20 cellular contexts compared by ENCODE assay signal in the genomic region with DNA sequence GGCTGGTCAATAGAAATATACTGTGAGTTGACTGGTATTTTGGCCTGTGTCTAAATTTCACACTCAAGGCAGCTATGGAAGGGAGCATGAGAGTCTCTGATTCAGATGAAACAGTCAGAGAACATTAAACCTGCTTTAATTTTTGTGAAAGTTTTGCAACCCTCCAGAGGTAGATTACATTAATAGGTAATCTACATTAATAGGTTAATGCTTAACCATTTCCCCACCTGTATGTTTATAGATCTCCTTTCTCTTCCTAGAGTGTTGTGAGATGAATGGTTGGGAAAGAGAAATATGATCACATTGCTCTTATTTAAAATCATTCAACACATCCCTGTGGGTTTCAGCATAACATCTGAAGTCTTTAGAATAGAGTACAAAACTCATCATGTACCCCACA.
"Had no signal": no experiment of that assay in that cellular context is flagged by ENCODE, and none has a peak within 500 bp of the region (broad histone marks: within the 10 kb centered on the region; RNA-seq: fewer than 3 reads in every experiment).

No MANE protein-coding gene starts in this region.

- H3K27me3 ChIP-seq: adrenal gland had no signal

- FAIRE-seq: bronchial epithelial cell had no signal

- H3K9me3 Mint-ChIP-seq: activated CD8-positive, alpha-beta T cell treated with anti-CD3 and anti-CD28 coated beads for 36 hours; central memory CD8-positive, alpha-beta T cell; T-helper 1 cell treated with Interleukin-12 subunit alpha and Interleukin-12 subunit beta and Interleukin-4 antibody, amounts not matched to agents 30 μg/mL and 1 μg/mL, for 36 hours had no signal

- H3K27me3 Mint-ChIP-seq: activated CD8-positive, alpha-beta T cell treated with anti-CD3 and anti-CD28 coated beads for 36 hours; activated naive CD8-positive, alpha-beta T cell treated with anti-CD3 and anti-CD28 coated beads, Interleukin-2, amount 10 ng/mL, durations not matched to agents 7 days and 5 days; central memory CD8-positive, alpha-beta T cell had no signal

- H3K9me3 ChIP-seq: adrenal gland had no signal

- H3K27ac Mint-ChIP-seq: activated CD8-positive, alpha-beta T cell treated with anti-CD3 and anti-CD28 coated beads for 36 hours; activated naive CD8-positive, alpha-beta T cell treated with anti-CD3 and anti-CD28 coated beads, Interleukin-2, amount 10 ng/mL, durations not matched to agents 7 days and 5 days; T-helper 1 cell treated with Interleukin-12 subunit alpha and Interleukin-12 subunit beta and Interleukin-4 antibody, amounts not matched to agents 30 μg/mL and 1 μg/mL, for 36 hours had no signal

- H3K4me1 ChIP-seq: adrenal gland had no signal

- H3K4me3 ChIP-seq: adrenal gland had no signal

- H3K4me3 Mint-ChIP-seq: activated CD8-positive, alpha-beta T cell treated with anti-CD3 and anti-CD28 coated beads for 36 hours; activated naive CD8-positive, alpha-beta T cell treated with anti-CD3 and anti-CD28 coated beads, Interleukin-2, amount 10 ng/mL, durations not matched to agents 7 days and 5 days; central memory CD8-positive, alpha-beta T cell; T-helper 1 cell treated with Interleukin-12 subunit alpha and Interleukin-12 subunit beta and Interleukin-4 antibody, amounts not matched to agents 30 μg/mL and 1 μg/mL, for 36 hours had no signal

- H3K36me3 ChIP-seq: adrenal gland had no signal

- H3K4me1 Mint-ChIP-seq: activated naive CD8-positive, alpha-beta T cell treated with anti-CD3 and anti-CD28 coated beads, Interleukin-2, amount 10 ng/mL, durations not matched to agents 7 days and 5 days; central memory CD8-positive, alpha-beta T cell had no signal

- DNase-seq: activated CD4-positive, alpha-beta T cell treated with anti-CD3 and anti-CD28 coated beads for 4 hours; activated CD8-positive, alpha-beta memory T cell treated with anti-CD3 and anti-CD28 coated beads, Interleukin-2, amount 50 U/mL, for 48 hours; activated CD8-positive, alpha-beta T cell treated with anti-CD3 and anti-CD28 coated beads for 36 hours; activated naive CD4-positive, alpha-beta T cell treated with anti-CD3 and anti-CD28 coated beads, Interleukin-2, amount 50 U/mL, for 16 hours; activated naive CD8-positive, alpha-beta T cell treated with anti-CD3 and anti-CD28 coated beads, Interleukin-2, amount 10 ng/mL, durations not matched to agents 7 days and 5 days; activated T-cell treated with anti-CD3 and anti-CD28 coated beads, Interleukin-2, amount 50 U/mL, for 1 hour; adrenal gland; anterior cingulate cortex; NCI-H1092 treated with DMSO at 0.1 percent for 48 hours; NCI-H1417 treated with DMSO at 0.1 percent for 48 hours; NCI-H1694; NCI-H2029 treated with DMSO at 0.1 percent for 48 hours; NCI-H345; NCI-H510A treated with DMSO at 0.1 percent for 48 hours; NCI-H69; NK-92 treated with Interleukin-12 subunit alpha and Interleukin-12 subunit beta, amount 100 ng/mL, for 24 hours; SHP77 treated with DMSO at 0.1 percent for 48 hours had no signal

- H3K27ac ChIP-seq: adrenal gland had no signal

- H3K36me3 Mint-ChIP-seq: activated naive CD8-positive, alpha-beta T cell treated with anti-CD3 and anti-CD28 coated beads, Interleukin-2, amount 10 ng/mL, durations not matched to agents 7 days and 5 days had no signal
